Comparison of ENCODE assay signal across 8 cellular contexts in the genomic region with DNA sequence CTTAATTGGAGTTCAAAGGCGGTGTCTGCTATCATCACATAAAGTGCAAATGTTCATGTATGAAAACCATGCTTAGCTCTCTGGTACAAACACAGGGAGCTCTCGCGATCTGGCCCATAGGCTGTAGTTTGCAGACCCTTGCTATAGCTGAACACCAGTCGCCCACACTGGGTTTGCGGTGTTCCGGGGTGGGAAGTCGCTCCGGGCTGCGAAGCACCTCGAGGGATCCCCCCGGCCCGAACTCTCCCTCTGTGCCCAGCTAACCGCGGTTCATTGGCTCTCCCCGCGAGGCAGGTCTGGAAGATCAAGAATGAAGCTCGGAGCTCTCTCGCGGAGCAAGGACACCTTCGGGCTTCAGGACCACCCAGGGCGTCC. TPM values are rescaled to one million over a fixed set of nuclear protein-coding genes. Genes with fewer than 3 reads are reported as not detected.
DNase-seq lines count a peak whose midpoint lies in the region; ATAC-seq and TF ChIP-seq lines count a peak whose summit lies in the region.

No MANE protein-coding gene starts in this region.

- TF ChIP-seq CTCF in tibial nerve (IDR thresholded peaks at IDR 0.05) = no peak

- H3K9me3 ChIP-seq in tibial nerve = no peaks in the 10 kb centered on the region

- H3K4me3 ChIP-seq in tibial nerve = peak overlapping the region; percentile 39 to 74 (median 60)

- no peaks in the 10 kb centered on the region for H3K9me3 Mint-ChIP-seq in activated naive CD4-positive, alpha-beta T cell treated with anti-CD3 and anti-CD28 coated beads, Interleukin-2, amount 50 U/mL, for 72 hours

- DNase-seq in NCI-H2171 treated with DMSO at 0.1 percent for 48 hours (lab: John Stamatoyannopoulos, UW) (peak; percentile 23), NCI-H2171 (lab: John Stamatoyannopoulos, UW) (no peak), left colon (no peak), tibial nerve (ENCODE audit: low spot score in 2 of 2) (no peak), NCI-H2081 (lab: John Stamatoyannopoulos, UW) (no peak), NCI-H187 (lab: John Stamatoyannopoulos, UW) (no peak)
- DNase-seq in activated naive CD4-positive, alpha-beta T cell treated with anti-CD3 and anti-CD28 coated beads, Interleukin-2, amount 50 U/mL, for 72 hours (ENCODE audit: low spot score in 2 of 2) = no peak

- no peaks in the 10 kb centered on the region for H3K4me1 ChIP-seq in tibial nerve

- ATAC-seq in HG03135 (IDR thresholded peaks at IDR 0.05; ENCODE audit: unreplicated experiment) (peak; percentile 13), left colon (peak; percentile 34)
- ATAC-seq in activated naive CD4-positive, alpha-beta T cell treated with anti-CD3 and anti-CD28 coated beads, Interleukin-2, amount 50 U/mL, for 72 hours = peak in 1 of 2 donors; percentile 38

- no peak for TF ChIP-seq POLR2A in tibial nerve (IDR thresholded peaks at IDR 0.05)

- 2 to 33% methylated on average over 7 to 21 of the region's 21 CpGs for WGBS in tibial nerve, 2 donors

- peak overlapping the region; percentile 79 to 82 for H3K27ac Mint-ChIP-seq in activated naive CD4-positive, alpha-beta T cell treated with anti-CD3 and anti-CD28 coated beads, Interleukin-2, amount 50 U/mL, for 72 hours

- H3K36me3 Mint-ChIP-seq in activated naive CD4-positive, alpha-beta T cell treated with anti-CD3 and anti-CD28 coated beads, Interleukin-2, amount 50 U/mL, for 72 hours = peaks cover 11 to 20% of the 10 kb centered on the region in 2 donors

- H3K27ac ChIP-seq in tibial nerve = peak overlapping the region in 2 of 4 donors; percentile 36 to 79

- TF ChIP-seq EP300 in tibial nerve (IDR thresholded peaks at IDR 0.05) = no peak

- H3K27me3 ChIP-seq in tibial nerve = no peaks in the 10 kb centered on the region

- intact Hi-C loops in left colon (cut with DNase I, micrococcal nuclease) = no loop called here

- H3K36me3 ChIP-seq in tibial nerve = peaks cover 0 to 11% (median 0%) of the 10 kb centered on the region in 3 donors

RNA-seq across cellular contexts. Expression of a gene that starts 0.3 kb away (rescaled TPM):
- 100 to 1,000 TPM; 110 to 118 TPM for total RNA-seq in activated naive CD4-positive, alpha-beta T cell treated with anti-CD3 and anti-CD28 coated beads, Interleukin-2, amount 50 U/mL, for 72 hours
- total RNA-seq in left colon = 10 to 100 TPM; 45.1 to 57.0 TPM
- total RNA-seq in tibial nerve = 100 to 1,000 TPM; 141 to 614 (median 393) TPM
